In the genomic region with DNA sequence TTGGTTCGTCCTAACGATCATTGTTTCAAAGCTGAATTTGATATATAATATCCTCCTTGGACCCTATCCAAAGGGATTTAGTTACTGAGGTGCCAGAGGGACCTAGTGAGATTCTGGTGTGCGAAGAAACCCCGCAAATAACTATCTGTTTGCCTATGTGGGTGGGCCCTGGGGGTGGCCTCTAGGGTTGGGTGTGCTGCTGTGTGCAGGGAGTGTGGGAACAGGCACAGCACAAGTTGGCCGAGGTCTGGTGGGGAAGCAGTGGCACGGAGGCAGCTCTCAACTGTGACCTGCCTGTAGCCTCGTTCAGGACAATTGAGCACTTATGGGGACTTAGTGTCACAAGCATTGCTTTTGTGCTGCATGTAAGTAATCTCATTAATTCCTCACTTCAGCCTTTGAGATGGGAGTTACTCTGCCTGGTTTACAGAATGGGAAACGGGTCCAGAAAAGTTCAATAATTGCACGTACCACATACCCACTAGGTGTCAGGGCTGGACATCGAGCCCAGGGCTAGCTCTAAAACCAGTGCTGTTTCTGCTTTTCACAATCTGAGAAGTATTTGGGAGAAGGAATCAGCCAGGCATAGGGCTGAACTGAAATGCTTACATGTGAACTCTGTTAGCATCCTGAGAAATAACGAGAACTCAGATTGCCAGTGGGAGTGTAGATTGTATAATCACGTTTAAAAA, we compare ENCODE assay signal across 2 cellular contexts.
TF ChIP-seq lines count a peak whose summit lies in the region.

No MANE protein-coding gene starts in this region.

TF ChIP-seq in GM23338, 12 proteins besides CTCF, POLR2A, EP300 and RAD21 (continues in another document):
- TF ChIP-seq, protein P1, sequence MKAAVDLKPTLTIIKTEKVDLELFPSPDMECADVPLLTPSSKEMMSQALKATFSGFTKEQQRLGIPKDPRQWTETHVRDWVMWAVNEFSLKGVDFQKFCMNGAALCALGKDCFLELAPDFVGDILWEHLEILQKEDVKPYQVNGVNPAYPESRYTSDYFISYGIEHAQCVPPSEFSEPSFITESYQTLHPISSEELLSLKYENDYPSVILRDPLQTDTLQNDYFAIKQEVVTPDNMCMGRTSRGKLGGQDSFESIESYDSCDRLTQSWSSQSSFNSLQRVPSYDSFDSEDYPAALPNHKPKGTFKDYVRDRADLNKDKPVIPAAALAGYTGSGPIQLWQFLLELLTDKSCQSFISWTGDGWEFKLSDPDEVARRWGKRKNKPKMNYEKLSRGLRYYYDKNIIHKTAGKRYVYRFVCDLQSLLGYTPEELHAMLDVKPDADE (IDR thresholded peaks at IDR 0.05), result no peak
- TF ChIP-seq ZNF114 (CRISPR knock-in tag; IDR thresholded peaks at IDR 0.05), result no peak
- TF ChIP-seq ZNF331 (CRISPR knock-in tag; IDR thresholded peaks at IDR 0.05; ENCODE audit: low read depth), result no peak
- TF ChIP-seq NANOG (IDR thresholded peaks at IDR 0.05; ENCODE audit: borderline replicate concordance), result no peak
- no peak for TF ChIP-seq POLR2AphosphoS5 (IDR thresholded peaks at IDR 0.05; ENCODE audit: low read depth)
- TF ChIP-seq, protein P2, sequence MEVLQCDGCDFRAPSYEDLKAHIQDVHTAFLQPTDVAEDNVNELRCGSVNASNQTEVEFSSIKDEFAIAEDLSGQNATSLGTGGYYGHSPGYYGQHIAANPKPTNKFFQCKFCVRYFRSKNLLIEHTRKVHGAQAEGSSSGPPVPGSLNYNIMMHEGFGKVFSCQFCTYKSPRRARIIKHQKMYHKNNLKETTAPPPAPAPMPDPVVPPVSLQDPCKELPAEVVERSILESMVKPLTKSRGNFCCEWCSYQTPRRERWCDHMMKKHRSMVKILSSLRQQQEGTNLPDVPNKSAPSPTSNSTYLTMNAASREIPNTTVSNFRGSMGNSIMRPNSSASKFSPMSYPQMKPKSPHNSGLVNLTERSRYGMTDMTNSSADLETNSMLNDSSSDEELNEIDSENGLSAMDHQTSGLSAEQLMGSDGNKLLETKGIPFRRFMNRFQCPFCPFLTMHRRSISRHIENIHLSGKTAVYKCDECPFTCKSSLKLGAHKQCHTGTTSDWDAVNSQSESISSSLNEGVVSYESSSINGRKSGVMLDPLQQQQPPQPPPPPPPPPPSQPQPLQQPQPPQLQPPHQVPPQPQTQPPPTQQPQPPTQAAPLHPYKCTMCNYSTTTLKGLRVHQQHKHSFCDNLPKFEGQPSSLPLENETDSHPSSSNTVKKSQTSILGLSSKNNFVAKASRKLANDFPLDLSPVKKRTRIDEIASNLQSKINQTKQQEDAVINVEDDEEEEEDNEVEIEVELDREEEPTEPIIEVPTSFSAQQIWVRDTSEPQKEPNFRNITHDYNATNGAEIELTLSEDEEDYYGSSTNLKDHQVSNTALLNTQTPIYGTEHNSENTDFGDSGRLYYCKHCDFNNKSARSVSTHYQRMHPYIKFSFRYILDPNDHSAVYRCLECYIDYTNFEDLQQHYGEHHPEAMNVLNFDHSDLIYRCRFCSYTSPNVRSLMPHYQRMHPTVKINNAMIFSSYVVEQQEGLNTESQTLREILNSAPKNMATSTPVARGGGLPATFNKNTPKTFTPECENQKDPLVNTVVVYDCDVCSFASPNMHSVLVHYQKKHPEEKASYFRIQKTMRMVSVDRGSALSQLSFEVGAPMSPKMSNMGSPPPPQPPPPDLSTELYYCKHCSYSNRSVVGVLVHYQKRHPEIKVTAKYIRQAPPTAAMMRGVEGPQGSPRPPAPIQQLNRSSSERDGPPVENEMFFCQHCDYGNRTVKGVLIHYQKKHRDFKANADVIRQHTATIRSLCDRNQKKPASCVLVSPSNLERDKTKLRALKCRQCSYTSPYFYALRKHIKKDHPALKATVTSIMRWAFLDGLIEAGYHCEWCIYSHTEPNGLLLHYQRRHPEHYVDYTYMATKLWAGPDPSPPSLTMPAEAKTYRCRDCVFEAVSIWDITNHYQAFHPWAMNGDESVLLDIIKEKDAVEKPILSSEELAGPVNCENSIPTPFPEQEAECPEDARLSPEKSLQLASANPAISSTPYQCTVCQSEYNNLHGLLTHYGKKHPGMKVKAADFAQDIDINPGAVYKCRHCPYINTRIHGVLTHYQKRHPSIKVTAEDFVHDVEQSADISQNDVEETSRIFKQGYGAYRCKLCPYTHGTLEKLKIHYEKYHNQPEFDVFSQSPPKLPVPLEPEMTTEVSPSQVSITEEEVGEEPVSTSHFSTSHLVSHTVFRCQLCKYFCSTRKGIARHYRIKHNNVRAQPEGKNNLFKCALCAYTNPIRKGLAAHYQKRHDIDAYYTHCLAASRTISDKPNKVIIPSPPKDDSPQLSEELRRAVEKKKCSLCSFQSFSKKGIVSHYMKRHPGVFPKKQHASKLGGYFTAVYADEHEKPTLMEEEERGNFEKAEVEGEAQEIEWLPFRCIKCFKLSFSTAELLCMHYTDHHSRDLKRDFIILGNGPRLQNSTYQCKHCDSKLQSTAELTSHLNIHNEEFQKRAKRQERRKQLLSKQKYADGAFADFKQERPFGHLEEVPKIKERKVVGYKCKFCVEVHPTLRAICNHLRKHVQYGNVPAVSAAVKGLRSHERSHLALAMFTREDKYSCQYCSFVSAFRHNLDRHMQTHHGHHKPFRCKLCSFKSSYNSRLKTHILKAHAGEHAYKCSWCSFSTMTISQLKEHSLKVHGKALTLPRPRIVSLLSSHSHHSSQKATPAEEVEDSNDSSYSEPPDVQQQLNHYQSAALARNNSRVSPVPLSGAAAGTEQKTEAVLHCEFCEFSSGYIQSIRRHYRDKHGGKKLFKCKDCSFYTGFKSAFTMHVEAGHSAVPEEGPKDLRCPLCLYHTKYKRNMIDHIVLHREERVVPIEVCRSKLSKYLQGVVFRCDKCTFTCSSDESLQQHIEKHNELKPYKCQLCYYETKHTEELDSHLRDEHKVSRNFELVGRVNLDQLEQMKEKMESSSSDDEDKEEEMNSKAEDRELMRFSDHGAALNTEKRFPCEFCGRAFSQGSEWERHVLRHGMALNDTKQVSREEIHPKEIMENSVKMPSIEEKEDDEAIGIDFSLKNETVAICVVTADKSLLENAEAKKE (CRISPR knock-in tag; IDR thresholded peaks at IDR 0.05), result no peak
- no peak for TF ChIP-seq STAT1 (IDR thresholded peaks at IDR 0.05; ENCODE audit: unreplicated experiment)
- TF ChIP-seq JUNB (IDR thresholded peaks at IDR 0.05; ENCODE audit: unreplicated experiment), result no peak
- TF ChIP-seq CREB1 (CRISPR knock-in tag; IDR thresholded peaks at IDR 0.05; ENCODE audit: low read depth), result no peak

TF ChIP-seq in H1, 55 proteins besides CTCF, POLR2A, EP300 and RAD21:
- TF ChIP-seq MAFK (IDR thresholded peaks at IDR 0.05; ENCODE audit: low read depth, low read length) (no peak), TAF7 (optimal IDR thresholded peaks at IDR 0.05; ENCODE audit: borderline replicate concordance, low read depth, low read length) (no peak), GABPA (IDR thresholded peaks at IDR 0.05; ENCODE audit: borderline replicate concordance, insufficient read depth, low read length) (no peak), BRCA1 (IDR thresholded peaks at IDR 0.05; ENCODE audit: low read depth, low read length) (no peak), SIX5 (IDR thresholded peaks at IDR 0.05; ENCODE audit: low read depth, low read length) (no peak), CHD2 (IDR thresholded peaks at IDR 0.05; ENCODE audit: low read length) (no peak), SUZ12 (IDR thresholded peaks at IDR 0.05; ENCODE audit: low read length) (no peak), RBBP5 (IDR thresholded peaks at IDR 0.05; ENCODE audit: borderline replicate concordance, low read depth, low read length) (no peak), CEBPB (IDR thresholded peaks at IDR 0.05; ENCODE audit: low read depth, low read length) (no peak), JUN (IDR thresholded peaks at IDR 0.05; ENCODE audit: low read depth, low read length) (no peak), PHF8 (conservative IDR thresholded peaks at IDR 0.05; ENCODE audit: low read depth, low read length) (no peak)
